Comparison of ENCODE assay signal across 23 cellular contexts in the genomic region with DNA sequence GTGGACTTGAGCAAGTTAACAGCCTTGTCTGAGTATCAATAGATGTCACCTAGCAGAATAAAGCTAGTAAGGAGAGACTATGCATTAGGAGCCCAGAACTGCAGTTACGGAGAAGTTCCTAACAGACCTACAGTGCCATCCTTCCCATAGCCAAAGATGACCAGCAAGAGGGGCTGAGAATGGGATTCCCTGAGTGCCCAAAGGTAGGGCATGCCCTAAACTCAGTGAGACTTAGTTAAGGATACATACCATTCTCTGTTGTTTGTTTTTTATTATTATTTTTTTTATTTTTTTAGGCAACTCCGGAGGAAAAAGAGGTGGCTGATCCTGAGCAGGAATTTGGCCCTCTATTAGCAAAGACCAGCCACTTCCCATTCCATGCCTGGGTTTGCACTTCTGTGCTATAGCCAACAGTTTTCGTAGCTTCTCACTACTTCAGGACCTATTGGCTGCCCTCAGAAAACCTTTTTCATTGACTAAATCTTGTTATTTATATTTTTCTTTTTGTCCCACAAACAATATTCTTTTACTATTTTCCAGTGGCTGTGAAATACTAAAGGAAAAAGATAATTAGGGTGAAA. TPM values are rescaled to one million over a fixed set of nuclear protein-coding genes. Genes with fewer than 3 reads are reported as not detected.
DNase-seq lines count a peak whose midpoint lies in the region; ATAC-seq and TF ChIP-seq lines count a peak whose summit lies in the region.
"Had no signal": no experiment of that assay in that cellular context is flagged by ENCODE, and none has a peak within 500 bp of the region (broad histone marks: within the 10 kb centered on the region; RNA-seq: fewer than 3 reads in every experiment).

No MANE protein-coding gene starts in this region.

- no peaks in the 10 kb centered on the region for H3K9me3 Mint-ChIP-seq in Caco-2 (ENCODE audit: unreplicated experiment)
- H3K9me3 Mint-ChIP-seq in glutamatergic neuron (ENCODE audit: unreplicated experiment), result peaks cover 14% of the 10 kb centered on the region
- no peaks in the 10 kb centered on the region for H3K9me3 Mint-ChIP-seq in mesothelial cell of epicardium
- H3K9me3 Mint-ChIP-seq: activated B cell treated with CpG ODN at 0.5 μM for 24 hours; activated naive CD8-positive, alpha-beta T cell treated with anti-CD3 and anti-CD28 coated beads for 36 hours; CD4-positive, alpha-beta memory T cell; stimulated activated naive CD8-positive, alpha-beta T cell treated with anti-CD3 and anti-CD28 coated beads, Interleukin-15, Interleukin-2, amounts not matched to agents 100 ng/mL and 50 ng/mL, for 24 hours had no signal

- intact Hi-C loops in Caco-2 (cut with micrococcal nuclease; ENCODE audit: unreplicated experiment), result loop anchor here (1.0 to 5.0 kb wide), 4 partner anchors 24 to 209 kb away; partner anchors contain the start of gene LGR4
- intact Hi-C loops in PC-3 (cut with micrococcal nuclease), result no loop called here
- intact Hi-C loops in ovary (cut with DNase I), result loop anchor here in 2 of 4 donors (10.0 kb wide), 1 partner anchor 78 kb away; the partner anchor contains the start of gene LGR4 (in 2 of the 2)

- DNase-seq in Caco-2, result no peak
- DNase-seq in PC-3, result no peak
- DNase-seq in glutamatergic neuron, result no peak
- no peak for DNase-seq in ovary
- no peak for DNase-seq in mesothelial cell of epicardium (ENCODE audit: low spot score in 2 of 2, unreplicated experiment in 2 of 2)
- DNase-seq in NOMO-1 (lab: John Stamatoyannopoulos, UW; ENCODE audit: unreplicated experiment in 2 of 2), result no peak
- DNase-seq: activated B cell treated with CpG ODN at 0.5 μM for 24 hours; activated CD8-positive, alpha-beta T cell treated with anti-CD3 and anti-CD28 coated beads, Interleukin-2, amount 10 ng/mL, durations not matched to agents 7 days and 5 days; activated naive CD8-positive, alpha-beta T cell treated with anti-CD3 and anti-CD28 coated beads for 36 hours; CD4-positive, alpha-beta memory T cell; DND-41; effector CD8-positive, alpha-beta T cell; hippocampal formation; MM.1S; NCI-H187; NCI-H446; SHP77; T-helper 17 cell had no signal

- H4K20me1 ChIP-seq in PC-3 (ENCODE audit: low read length), result no peaks in the 10 kb centered on the region

- no peak for TF ChIP-seq POLR2A in ovary (IDR thresholded peaks at IDR 0.05)

- TSS peak; percentile 84 for BruUV-seq in Caco-2 (replicated peaks; lab: Mats Ljungman, UMichigan)
- no TSS peak for BruUV-seq in PC-3 (replicated peaks; lab: Mats Ljungman, UMichigan)

- no peak for TF ChIP-seq CTCF in Caco-2 (IDR thresholded peaks at IDR 0.05; ENCODE audit: insufficient read depth in 1 of 2, low read depth in 1 of 2, low read length in 1 of 2, severe bottlenecking in 1 of 2, unreplicated experiment in 1 of 2)
- TF ChIP-seq CTCF in PC-3 (conservative IDR thresholded peaks at IDR 0.05; ENCODE audit: low read depth, low read length), result no peak
- no peak for TF ChIP-seq CTCF in glutamatergic neuron (IDR thresholded peaks at IDR 0.05; ENCODE audit: partially characterized antibody, unreplicated experiment)
- no peak for TF ChIP-seq CTCF in ovary (IDR thresholded peaks at IDR 0.05)
- no peak for TF ChIP-seq CTCF in mesothelial cell of epicardium (IDR thresholded peaks at IDR 0.05; ENCODE audit: unreplicated experiment)

- peaks cover 6% of the 10 kb centered on the region for H3K36me3 Mint-ChIP-seq in Caco-2 (ENCODE audit: insufficient read depth, unreplicated experiment)
- H3K36me3 Mint-ChIP-seq in glutamatergic neuron (ENCODE audit: unreplicated experiment), result no peaks in the 10 kb centered on the region
- H3K36me3 Mint-ChIP-seq in mesothelial cell of epicardium, result no peaks in the 10 kb centered on the region
- H3K36me3 Mint-ChIP-seq: activated naive CD8-positive, alpha-beta T cell treated with anti-CD3 and anti-CD28 coated beads for 36 hours; CD4-positive, alpha-beta memory T cell had no signal

- 43 to 57% (median 47%) methylated on average over 3 of the region's 3 CpGs for WGBS in ovary, 3 donors

- H3K36me3 ChIP-seq in Caco-2 (ENCODE audit: control insufficient read depth, insufficient read depth, low read length) (no peaks in the 10 kb centered on the region), PC-3 (ENCODE audit: low read depth, low read length) (no peaks in the 10 kb centered on the region), ovary (no peaks in the 10 kb centered on the region)

- TF ChIP-seq EP300 in ovary (IDR thresholded peaks at IDR 0.05), result no peak

- H3K9ac ChIP-seq in PC-3 (ENCODE audit: low read length), result peak overlapping the region; percentile 47

- H3K9me3 ChIP-seq in Caco-2, result no peaks in the 10 kb centered on the region
- H3K9me3 ChIP-seq in PC-3 (ENCODE audit: low read length), result no peaks in the 10 kb centered on the region
- H3K9me3 ChIP-seq in ovary, result no peaks in the 10 kb centered on the region
- H3K9me3 ChIP-seq: HAP-1, mucosa of descending colon had no signal

- POLR2A ChIA-PET in Caco-2 (lab: Charles Lee), result interaction anchor here (0.9 to 1.4 kb wide), 8 partner anchors 10 to 102 kb away, joined by 3 to 16 read pairs (median 4); partner anchors contain the start of genes CCDC34 and LGR4
- POLR2A ChIA-PET in PC-3 (lab: Charles Lee; ENCODE audit: unreplicated experiment), result interaction anchor here (0.6 to 1.7 kb wide), 3 partner anchors 72 to 99 kb away, joined by 3 to 12 read pairs (median 7); partner anchors contain the start of gene LGR4

- peak overlapping the region; percentile 70 for H3K4me3 Mint-ChIP-seq in Caco-2 (ENCODE audit: unreplicated experiment)
- peak overlapping the region; percentile 60 for H3K4me3 Mint-ChIP-seq in glutamatergic neuron (ENCODE audit: unreplicated experiment)
- no peak overlapping the region for H3K4me3 Mint-ChIP-seq in mesothelial cell of epicardium
- H3K4me3 Mint-ChIP-seq: activated B cell treated with CpG ODN at 0.5 μM for 24 hours; activated CD8-positive, alpha-beta T cell treated with anti-CD3 and anti-CD28 coated beads, Interleukin-2, amount 10 ng/mL, durations not matched to agents 7 days and 5 days; activated naive CD8-positive, alpha-beta T cell treated with anti-CD3 and anti-CD28 coated beads for 36 hours; CD4-positive, alpha-beta memory T cell; stimulated activated naive CD8-positive, alpha-beta T cell treated with anti-CD3 and anti-CD28 coated beads, Interleukin-15, Interleukin-2, amounts not matched to agents 100 ng/mL and 50 ng/mL, for 24 hours; T-helper 17 cell had no signal

- no peak; the same call in 1 of the 2 replicates for ATAC-seq in PC-3
- ATAC-seq in GM18858 (IDR thresholded peaks at IDR 0.05; ENCODE audit: unreplicated experiment), result no peak
- no peak for ATAC-seq in GM18511 (IDR thresholded peaks at IDR 0.05; ENCODE audit: unreplicated experiment)
- ATAC-seq: activated CD8-positive, alpha-beta T cell treated with anti-CD3 and anti-CD28 coated beads, Interleukin-2, amount 10 ng/mL, durations not matched to agents 7 days and 5 days; T-helper 17 cell had no signal

- H3K27ac ChIP-seq in PC-3 (ENCODE audit: low read length), result peak overlapping the region; percentile 87
- H3K27ac ChIP-seq in ovary, result peak overlapping the region; percentile 9 to 57

- CTCF ChIA-PET in Caco-2 (lab: Charles Lee), result interaction anchor here (0.5 to 1.6 kb wide), 7 partner anchors 22 to 208 kb away, joined by 3 to 10 read pairs (median 3); partner anchors contain the start of gene LGR4
- CTCF ChIA-PET in PC-3 (lab: Charles Lee), result interaction anchor here (0.6 to 1.2 kb wide), 3 partner anchors 16 to 100 kb away, joined by 3 to 7 read pairs (median 5); no protein-coding TSS in a partner anchor

- peak overlapping the region; percentile 77 for H3K4me2 ChIP-seq in PC-3 (ENCODE audit: low read length)

- peaks cover 4% of the 10 kb centered on the region; the same call in 1 of the 2 replicates for H3K79me2 ChIP-seq in PC-3 (ENCODE audit: low read length)

- H3K27me3 ChIP-seq in Caco-2 (replicated peaks; ENCODE audit: control insufficient read depth, insufficient read depth, low read length) (no peaks in the 10 kb centered on the region), PC-3 (ENCODE audit: low read length) (no peaks in the 10 kb centered on the region), ovary (no peaks in the 10 kb centered on the region)

- H3K9me2 ChIP-seq in PC-3 (replicated peaks; ENCODE audit: low read length), result no peaks in the 10 kb centered on the region

- peaks cover 64% of the 10 kb centered on the region for H3K4me1 Mint-ChIP-seq in Caco-2 (ENCODE audit: low read depth, unreplicated experiment)
- H3K4me1 Mint-ChIP-seq in glutamatergic neuron (ENCODE audit: low read depth, unreplicated experiment), result peaks cover 64% of the 10 kb centered on the region
- H3K4me1 Mint-ChIP-seq in mesothelial cell of epicardium, result peaks cover 58% of the 10 kb centered on the region
- H3K4me1 Mint-ChIP-seq: activated B cell treated with CpG ODN at 0.5 μM for 24 hours; activated naive CD8-positive, alpha-beta T cell treated with anti-CD3 and anti-CD28 coated beads for 36 hours; CD4-positive, alpha-beta memory T cell; T-helper 17 cell had no signal

- H3K4me3 ChIP-seq in Caco-2 (ENCODE audit: low read depth, low read length) (peak overlapping the region; percentile 16), PC-3 (ENCODE audit: low read length) (peak overlapping the region; percentile 47; the same call in 1 of the 2 replicates), ovary (no peak overlapping the region)
- H3K4me3 ChIP-seq: HAP-1, mucosa of descending colon had no signal

- H3K27ac Mint-ChIP-seq in Caco-2 (ENCODE audit: unreplicated experiment) (peak overlapping the region; percentile 97), glutamatergic neuron (ENCODE audit: unreplicated experiment) (peak overlapping the region; percentile 95), mesothelial cell of epicardium (no peak overlapping the region)
- H3K27ac Mint-ChIP-seq: activated B cell treated with CpG ODN at 0.5 μM for 24 hours; activated CD8-positive, alpha-beta T cell treated with anti-CD3 and anti-CD28 coated beads, Interleukin-2, amount 10 ng/mL, durations not matched to agents 7 days and 5 days; activated naive CD8-positive, alpha-beta T cell treated with anti-CD3 and anti-CD28 coated beads for 36 hours; CD4-positive, alpha-beta memory T cell; stimulated activated naive CD8-positive, alpha-beta T cell treated with anti-CD3 and anti-CD28 coated beads, Interleukin-15, Interleukin-2, amounts not matched to agents 100 ng/mL and 50 ng/mL, for 24 hours; T-helper 17 cell had no signal

- no peak overlapping the region for H2AFZ ChIP-seq in PC-3 (ENCODE audit: low read length)

- H3K4me1 ChIP-seq in Caco-2 (peaks cover 72% of the 10 kb centered on the region), PC-3 (ENCODE audit: insufficient read depth, low read length) (peaks cover 62% of the 10 kb centered on the region), ovary (ENCODE audit: insufficient read depth) (peaks cover 16% of the 10 kb centered on the region)

- peaks cover 9% of the 10 kb centered on the region for H3F3A ChIP-seq in PC-3 (ENCODE audit: low read length, unreplicated experiment)

- no peaks in the 10 kb centered on the region for H3K27me3 Mint-ChIP-seq in Caco-2 (ENCODE audit: insufficient read depth, unreplicated experiment)
- peaks cover 12% of the 10 kb centered on the region for H3K27me3 Mint-ChIP-seq in glutamatergic neuron (ENCODE audit: unreplicated experiment)
- H3K27me3 Mint-ChIP-seq in mesothelial cell of epicardium (ENCODE audit: low read depth), result no peaks in the 10 kb centered on the region
- H3K27me3 Mint-ChIP-seq: activated B cell treated with CpG ODN at 0.5 μM for 24 hours; activated naive CD8-positive, alpha-beta T cell treated with anti-CD3 and anti-CD28 coated beads for 36 hours; stimulated activated naive CD8-positive, alpha-beta T cell treated with anti-CD3 and anti-CD28 coated beads, Interleukin-15, Interleukin-2, amounts not matched to agents 100 ng/mL and 50 ng/mL, for 24 hours had no signal

RNA-seq across cellular contexts. Expression of gene CCDC34, which starts 33.3 kb away (rescaled TPM):
- total RNA-seq in Caco-2 (2022), result 25.0 and 25.7 TPM in 2 replicates
- 9.0 and 11.0 TPM in 2 replicates for total RNA-seq in PC-3 (2014; rRNA removed)
- total RNA-seq in glutamatergic neuron (ENCODE audit: unreplicated experiment), result 3.5 TPM
- total RNA-seq in ovary, result 10 to 100 TPM in 2 of 7 donors, 1 to 10 TPM in 5; 2.5 to 17.5 (median 7.8) TPM
- 10 to 100 TPM in 1 of 2 donors, 1 to 10 TPM in 1; 6.2 to 13.9 TPM for polyA plus RNA-seq in ovary
- 11.1 to 13.9 TPM (median 13.5 TPM) in 3 replicates for total RNA-seq in mesothelial cell of epicardium
